ENCODE assay signal across 1 cellular context in the genomic region with DNA sequence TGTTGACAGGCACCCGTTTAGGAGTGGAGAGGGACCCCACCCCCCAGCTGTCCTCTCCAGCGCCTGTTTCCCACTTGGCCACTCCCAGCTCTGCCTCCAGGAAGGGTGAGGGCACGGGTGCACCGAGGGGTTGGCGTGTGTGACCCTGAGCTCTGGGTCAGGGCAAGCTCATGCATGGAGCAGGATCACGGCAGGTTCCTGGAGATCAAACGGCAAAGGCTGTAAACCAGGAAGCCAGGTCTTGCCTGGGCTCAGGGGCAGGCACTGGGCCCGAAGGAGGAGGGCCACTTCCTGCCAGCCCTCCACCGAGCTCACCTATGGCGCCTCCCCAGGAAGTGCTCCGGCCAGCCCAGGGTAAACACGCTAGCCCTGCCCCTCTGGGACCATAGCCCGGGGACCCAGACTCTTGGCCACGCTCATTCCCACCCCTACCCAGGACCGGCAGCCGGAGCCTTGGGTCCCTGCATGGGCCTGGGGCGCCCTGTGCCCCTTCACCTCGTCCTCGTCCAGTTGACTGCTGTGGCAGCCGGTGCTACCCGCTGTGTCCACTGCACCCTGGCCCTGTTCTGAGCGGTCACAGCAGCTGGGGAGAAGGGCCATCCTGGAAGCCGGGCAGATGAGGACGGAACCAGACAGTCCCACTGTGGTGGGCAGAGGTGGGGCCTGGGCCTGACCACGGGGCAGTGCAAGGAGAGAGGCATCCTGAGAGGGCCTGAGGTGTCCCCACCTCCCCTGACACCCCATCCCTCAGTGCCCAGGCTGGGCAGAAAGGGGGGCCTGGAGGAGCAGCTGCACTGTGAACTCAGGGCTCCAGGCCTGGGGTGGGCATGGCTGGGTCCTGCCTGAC.
TF ChIP-seq lines count a peak whose summit lies in the region.

No MANE protein-coding gene starts in this region.

TF ChIP-seq in GM23338, 12 proteins besides CTCF, POLR2A, EP300 and RAD21 (continued from another document):
- TF ChIP-seq, protein P1, sequence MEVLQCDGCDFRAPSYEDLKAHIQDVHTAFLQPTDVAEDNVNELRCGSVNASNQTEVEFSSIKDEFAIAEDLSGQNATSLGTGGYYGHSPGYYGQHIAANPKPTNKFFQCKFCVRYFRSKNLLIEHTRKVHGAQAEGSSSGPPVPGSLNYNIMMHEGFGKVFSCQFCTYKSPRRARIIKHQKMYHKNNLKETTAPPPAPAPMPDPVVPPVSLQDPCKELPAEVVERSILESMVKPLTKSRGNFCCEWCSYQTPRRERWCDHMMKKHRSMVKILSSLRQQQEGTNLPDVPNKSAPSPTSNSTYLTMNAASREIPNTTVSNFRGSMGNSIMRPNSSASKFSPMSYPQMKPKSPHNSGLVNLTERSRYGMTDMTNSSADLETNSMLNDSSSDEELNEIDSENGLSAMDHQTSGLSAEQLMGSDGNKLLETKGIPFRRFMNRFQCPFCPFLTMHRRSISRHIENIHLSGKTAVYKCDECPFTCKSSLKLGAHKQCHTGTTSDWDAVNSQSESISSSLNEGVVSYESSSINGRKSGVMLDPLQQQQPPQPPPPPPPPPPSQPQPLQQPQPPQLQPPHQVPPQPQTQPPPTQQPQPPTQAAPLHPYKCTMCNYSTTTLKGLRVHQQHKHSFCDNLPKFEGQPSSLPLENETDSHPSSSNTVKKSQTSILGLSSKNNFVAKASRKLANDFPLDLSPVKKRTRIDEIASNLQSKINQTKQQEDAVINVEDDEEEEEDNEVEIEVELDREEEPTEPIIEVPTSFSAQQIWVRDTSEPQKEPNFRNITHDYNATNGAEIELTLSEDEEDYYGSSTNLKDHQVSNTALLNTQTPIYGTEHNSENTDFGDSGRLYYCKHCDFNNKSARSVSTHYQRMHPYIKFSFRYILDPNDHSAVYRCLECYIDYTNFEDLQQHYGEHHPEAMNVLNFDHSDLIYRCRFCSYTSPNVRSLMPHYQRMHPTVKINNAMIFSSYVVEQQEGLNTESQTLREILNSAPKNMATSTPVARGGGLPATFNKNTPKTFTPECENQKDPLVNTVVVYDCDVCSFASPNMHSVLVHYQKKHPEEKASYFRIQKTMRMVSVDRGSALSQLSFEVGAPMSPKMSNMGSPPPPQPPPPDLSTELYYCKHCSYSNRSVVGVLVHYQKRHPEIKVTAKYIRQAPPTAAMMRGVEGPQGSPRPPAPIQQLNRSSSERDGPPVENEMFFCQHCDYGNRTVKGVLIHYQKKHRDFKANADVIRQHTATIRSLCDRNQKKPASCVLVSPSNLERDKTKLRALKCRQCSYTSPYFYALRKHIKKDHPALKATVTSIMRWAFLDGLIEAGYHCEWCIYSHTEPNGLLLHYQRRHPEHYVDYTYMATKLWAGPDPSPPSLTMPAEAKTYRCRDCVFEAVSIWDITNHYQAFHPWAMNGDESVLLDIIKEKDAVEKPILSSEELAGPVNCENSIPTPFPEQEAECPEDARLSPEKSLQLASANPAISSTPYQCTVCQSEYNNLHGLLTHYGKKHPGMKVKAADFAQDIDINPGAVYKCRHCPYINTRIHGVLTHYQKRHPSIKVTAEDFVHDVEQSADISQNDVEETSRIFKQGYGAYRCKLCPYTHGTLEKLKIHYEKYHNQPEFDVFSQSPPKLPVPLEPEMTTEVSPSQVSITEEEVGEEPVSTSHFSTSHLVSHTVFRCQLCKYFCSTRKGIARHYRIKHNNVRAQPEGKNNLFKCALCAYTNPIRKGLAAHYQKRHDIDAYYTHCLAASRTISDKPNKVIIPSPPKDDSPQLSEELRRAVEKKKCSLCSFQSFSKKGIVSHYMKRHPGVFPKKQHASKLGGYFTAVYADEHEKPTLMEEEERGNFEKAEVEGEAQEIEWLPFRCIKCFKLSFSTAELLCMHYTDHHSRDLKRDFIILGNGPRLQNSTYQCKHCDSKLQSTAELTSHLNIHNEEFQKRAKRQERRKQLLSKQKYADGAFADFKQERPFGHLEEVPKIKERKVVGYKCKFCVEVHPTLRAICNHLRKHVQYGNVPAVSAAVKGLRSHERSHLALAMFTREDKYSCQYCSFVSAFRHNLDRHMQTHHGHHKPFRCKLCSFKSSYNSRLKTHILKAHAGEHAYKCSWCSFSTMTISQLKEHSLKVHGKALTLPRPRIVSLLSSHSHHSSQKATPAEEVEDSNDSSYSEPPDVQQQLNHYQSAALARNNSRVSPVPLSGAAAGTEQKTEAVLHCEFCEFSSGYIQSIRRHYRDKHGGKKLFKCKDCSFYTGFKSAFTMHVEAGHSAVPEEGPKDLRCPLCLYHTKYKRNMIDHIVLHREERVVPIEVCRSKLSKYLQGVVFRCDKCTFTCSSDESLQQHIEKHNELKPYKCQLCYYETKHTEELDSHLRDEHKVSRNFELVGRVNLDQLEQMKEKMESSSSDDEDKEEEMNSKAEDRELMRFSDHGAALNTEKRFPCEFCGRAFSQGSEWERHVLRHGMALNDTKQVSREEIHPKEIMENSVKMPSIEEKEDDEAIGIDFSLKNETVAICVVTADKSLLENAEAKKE (CRISPR knock-in tag; IDR thresholded peaks at IDR 0.05), result no peak
- no peak for TF ChIP-seq JUNB (IDR thresholded peaks at IDR 0.05; ENCODE audit: unreplicated experiment)
- no peak for TF ChIP-seq EZH2 (IDR thresholded peaks at IDR 0.05; ENCODE audit: low read depth, unreplicated experiment)
